In the genomic region with DNA sequence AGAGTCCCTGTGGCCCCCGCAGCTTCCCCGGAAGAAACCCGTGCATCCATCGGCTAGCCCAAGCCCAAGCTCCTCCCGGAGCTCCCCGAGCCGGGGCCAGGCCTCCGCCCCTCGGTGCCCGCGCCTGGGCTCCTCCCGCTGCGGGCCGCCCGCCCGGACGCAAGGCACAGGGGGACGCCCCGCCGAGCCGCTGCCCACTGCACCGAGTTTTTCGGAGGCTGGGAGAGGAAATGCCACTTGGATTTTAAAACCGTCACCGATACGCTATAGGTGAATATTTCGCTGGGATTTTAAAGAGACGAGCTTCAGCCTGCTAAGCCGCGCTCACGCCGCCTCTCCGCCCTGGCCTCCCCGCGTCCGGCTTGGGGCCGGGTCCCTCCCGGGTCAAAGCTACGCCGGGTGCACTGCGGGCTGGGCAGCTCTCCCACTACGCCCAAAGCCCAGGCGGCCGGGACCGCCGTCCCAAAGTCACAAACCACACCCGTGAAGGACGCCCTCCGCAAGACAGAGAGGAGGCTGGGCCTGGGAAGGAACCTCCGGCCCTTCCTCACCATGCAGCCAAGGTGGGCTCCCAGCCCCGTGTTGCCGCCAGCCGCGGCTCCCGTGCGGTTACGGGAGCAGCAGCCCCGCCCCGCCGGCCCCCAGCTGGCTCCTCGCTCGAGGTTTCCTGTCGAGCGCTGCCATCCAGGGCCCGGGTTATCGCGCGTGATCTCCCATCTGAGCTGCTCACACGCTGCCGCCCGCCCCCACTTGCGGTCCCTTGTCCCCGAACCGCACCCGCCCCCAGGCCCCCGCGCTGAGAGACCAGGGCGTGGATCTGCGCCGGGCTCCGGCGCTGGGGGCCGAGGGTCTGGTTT, we compare ENCODE assay signal across 1 cellular context.
TF ChIP-seq lines count a peak whose summit lies in the region.

No MANE protein-coding gene starts in this region.

TF ChIP-seq in HepG2, 621 proteins besides CTCF, POLR2A, EP300 and RAD21 (continued from another document and continues in another):
- TF ChIP-seq, protein P1, sequence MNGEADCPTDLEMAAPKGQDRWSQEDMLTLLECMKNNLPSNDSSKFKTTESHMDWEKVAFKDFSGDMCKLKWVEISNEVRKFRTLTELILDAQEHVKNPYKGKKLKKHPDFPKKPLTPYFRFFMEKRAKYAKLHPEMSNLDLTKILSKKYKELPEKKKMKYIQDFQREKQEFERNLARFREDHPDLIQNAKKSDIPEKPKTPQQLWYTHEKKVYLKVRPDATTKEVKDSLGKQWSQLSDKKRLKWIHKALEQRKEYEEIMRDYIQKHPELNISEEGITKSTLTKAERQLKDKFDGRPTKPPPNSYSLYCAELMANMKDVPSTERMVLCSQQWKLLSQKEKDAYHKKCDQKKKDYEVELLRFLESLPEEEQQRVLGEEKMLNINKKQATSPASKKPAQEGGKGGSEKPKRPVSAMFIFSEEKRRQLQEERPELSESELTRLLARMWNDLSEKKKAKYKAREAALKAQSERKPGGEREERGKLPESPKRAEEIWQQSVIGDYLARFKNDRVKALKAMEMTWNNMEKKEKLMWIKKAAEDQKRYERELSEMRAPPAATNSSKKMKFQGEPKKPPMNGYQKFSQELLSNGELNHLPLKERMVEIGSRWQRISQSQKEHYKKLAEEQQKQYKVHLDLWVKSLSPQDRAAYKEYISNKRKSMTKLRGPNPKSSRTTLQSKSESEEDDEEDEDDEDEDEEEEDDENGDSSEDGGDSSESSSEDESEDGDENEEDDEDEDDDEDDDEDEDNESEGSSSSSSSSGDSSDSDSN (CRISPR knock-in tag; IDR thresholded peaks at IDR 0.05) = peak; percentile 76
- TF ChIP-seq, protein P2, sequence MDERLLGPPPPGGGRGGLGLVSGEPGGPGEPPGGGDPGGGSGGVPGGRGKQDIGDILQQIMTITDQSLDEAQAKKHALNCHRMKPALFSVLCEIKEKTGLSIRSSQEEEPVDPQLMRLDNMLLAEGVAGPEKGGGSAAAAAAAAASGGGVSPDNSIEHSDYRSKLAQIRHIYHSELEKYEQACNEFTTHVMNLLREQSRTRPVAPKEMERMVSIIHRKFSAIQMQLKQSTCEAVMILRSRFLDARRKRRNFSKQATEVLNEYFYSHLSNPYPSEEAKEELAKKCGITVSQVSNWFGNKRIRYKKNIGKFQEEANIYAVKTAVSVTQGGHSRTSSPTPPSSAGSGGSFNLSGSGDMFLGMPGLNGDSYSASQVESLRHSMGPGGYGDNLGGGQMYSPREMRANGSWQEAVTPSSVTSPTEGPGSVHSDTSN (CRISPR knock-in tag; IDR thresholded peaks at IDR 0.05) = no peak
- TF ChIP-seq, protein P3, sequence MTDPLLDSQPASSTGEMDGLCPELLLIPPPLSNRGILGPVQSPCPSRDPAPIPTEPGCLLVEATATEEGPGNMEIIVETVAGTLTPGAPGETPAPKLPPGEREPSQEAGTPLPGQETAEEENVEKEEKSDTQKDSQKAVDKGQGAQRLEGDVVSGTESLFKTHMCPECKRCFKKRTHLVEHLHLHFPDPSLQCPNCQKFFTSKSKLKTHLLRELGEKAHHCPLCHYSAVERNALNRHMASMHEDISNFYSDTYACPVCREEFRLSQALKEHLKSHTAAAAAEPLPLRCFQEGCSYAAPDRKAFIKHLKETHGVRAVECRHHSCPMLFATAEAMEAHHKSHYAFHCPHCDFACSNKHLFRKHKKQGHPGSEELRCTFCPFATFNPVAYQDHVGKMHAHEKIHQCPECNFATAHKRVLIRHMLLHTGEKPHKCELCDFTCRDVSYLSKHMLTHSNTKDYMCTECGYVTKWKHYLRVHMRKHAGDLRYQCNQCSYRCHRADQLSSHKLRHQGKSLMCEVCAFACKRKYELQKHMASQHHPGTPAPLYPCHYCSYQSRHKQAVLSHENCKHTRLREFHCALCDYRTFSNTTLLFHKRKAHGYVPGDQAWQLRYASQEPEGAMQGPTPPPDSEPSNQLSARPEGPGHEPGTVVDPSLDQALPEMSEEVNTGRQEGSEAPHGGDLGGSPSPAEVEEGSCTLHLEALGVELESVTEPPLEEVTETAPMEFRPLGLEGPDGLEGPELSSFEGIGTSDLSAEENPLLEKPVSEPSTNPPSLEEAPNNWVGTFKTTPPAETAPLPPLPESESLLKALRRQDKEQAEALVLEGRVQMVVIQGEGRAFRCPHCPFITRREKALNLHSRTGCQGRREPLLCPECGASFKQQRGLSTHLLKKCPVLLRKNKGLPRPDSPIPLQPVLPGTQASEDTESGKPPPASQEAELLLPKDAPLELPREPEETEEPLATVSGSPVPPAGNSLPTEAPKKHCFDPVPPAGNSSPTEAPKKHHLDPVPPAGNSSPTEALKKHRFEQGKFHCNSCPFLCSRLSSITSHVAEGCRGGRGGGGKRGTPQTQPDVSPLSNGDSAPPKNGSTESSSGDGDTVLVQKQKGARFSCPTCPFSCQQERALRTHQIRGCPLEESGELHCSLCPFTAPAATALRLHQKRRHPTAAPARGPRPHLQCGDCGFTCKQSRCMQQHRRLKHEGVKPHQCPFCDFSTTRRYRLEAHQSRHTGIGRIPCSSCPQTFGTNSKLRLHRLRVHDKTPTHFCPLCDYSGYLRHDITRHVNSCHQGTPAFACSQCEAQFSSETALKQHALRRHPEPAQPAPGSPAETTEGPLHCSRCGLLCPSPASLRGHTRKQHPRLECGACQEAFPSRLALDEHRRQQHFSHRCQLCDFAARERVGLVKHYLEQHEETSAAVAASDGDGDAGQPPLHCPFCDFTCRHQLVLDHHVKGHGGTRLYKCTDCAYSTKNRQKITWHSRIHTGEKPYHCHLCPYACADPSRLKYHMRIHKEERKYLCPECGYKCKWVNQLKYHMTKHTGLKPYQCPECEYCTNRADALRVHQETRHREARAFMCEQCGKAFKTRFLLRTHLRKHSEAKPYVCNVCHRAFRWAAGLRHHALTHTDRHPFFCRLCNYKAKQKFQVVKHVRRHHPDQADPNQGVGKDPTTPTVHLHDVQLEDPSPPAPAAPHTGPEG (CRISPR knock-in tag; IDR thresholded peaks at IDR 0.05) = peak; percentile 80; the same call in 1 of the 2 replicates
- TF ChIP-seq KLF11 (CRISPR knock-in tag; IDR thresholded peaks at IDR 0.05) = no peak
- TF ChIP-seq ARID2 (CRISPR knock-in tag; IDR thresholded peaks at IDR 0.05; ENCODE audit: borderline replicate concordance) = no peak
- no peak for TF ChIP-seq RXRB (CRISPR knock-in tag; IDR thresholded peaks at IDR 0.05; ENCODE audit: borderline replicate concordance)
- TF ChIP-seq, protein P4, sequence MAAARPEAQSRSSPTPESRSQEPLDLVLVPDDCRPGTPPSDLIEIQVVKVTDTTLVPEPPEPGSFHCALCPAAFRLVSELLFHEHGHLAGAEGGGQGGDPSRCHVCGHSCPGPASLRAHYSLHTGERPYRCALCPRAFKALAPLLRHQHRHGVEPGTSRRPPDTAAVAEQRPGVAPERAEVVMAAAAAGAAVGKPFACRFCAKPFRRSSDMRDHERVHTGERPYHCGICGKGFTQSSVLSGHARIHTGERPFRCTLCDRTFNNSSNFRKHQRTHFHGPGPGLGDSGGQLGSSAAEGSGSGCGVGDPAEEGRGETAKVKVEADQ (CRISPR knock-in tag; IDR thresholded peaks at IDR 0.05; ENCODE audit: borderline replicate concordance) = no peak
- TF ChIP-seq, protein P5, sequence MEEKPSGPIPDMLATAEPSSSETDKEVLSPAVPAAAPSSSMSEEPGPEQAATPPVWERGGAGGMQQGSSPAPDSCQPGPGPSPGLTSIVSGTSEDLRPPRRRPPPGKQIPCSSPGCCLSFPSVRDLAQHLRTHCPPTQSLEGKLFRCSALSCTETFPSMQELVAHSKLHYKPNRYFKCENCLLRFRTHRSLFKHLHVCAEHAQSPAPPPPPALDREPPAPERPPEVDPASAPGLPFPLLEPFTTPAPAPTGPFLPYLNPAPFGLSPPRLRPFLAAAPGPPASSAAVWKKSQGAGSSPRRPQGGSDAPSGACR (CRISPR knock-in tag; IDR thresholded peaks at IDR 0.05) = no peak
- TF ChIP-seq, protein P6, sequence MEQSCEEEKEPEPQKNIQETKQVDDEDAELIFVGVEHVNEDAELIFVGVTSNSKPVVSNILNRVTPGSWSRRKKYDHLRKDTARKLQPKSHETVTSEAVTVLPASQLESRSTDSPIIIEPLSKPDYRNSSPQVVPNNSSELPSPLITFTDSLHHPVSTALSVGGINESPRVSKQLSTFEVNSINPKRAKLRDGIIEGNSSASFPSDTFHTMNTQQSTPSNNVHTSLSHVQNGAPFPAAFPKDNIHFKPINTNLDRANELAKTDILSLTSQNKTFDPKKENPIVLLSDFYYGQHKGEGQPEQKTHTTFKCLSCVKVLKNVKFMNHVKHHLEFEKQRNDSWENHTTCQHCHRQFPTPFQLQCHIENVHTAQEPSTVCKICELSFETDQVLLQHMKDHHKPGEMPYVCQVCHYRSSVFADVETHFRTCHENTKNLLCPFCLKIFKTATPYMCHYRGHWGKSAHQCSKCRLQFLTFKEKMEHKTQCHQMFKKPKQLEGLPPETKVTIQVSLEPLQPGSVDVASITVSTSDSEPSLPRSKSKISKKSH (CRISPR knock-in tag; IDR thresholded peaks at IDR 0.05; ENCODE audit: borderline replicate concordance) = no peak
- TF ChIP-seq HDAC1 (CRISPR knock-in tag; IDR thresholded peaks at IDR 0.05) = no peak
- TF ChIP-seq, protein P7, sequence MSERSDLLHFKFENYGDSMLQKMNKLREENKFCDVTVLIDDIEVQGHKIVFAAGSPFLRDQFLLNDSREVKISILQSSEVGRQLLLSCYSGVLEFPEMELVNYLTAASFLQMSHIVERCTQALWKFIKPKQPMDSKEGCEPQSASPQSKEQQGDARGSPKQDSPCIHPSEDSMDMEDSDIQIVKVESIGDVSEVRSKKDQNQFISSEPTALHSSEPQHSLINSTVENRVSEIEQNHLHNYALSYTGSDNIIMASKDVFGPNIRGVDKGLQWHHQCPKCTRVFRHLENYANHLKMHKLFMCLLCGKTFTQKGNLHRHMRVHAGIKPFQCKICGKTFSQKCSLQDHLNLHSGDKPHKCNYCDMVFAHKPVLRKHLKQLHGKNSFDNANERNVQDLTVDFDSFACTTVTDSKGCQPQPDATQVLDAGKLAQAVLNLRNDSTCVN (CRISPR knock-in tag; IDR thresholded peaks at IDR 0.05; ENCODE audit: borderline replicate concordance) = no peak
- TF ChIP-seq, protein P8, sequence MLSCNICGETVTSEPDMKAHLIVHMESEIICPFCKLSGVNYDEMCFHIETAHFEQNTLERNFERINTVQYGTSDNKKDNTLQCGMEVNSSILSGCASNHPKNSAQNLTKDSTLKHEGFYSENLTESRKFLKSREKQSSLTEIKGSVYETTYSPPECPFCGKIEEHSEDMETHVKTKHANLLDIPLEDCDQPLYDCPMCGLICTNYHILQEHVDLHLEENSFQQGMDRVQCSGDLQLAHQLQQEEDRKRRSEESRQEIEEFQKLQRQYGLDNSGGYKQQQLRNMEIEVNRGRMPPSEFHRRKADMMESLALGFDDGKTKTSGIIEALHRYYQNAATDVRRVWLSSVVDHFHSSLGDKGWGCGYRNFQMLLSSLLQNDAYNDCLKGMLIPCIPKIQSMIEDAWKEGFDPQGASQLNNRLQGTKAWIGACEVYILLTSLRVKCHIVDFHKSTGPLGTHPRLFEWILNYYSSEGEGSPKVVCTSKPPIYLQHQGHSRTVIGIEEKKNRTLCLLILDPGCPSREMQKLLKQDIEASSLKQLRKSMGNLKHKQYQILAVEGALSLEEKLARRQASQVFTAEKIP (CRISPR knock-in tag; IDR thresholded peaks at IDR 0.05; ENCODE audit: borderline replicate concordance) = no peak
- TF ChIP-seq, protein P9, sequence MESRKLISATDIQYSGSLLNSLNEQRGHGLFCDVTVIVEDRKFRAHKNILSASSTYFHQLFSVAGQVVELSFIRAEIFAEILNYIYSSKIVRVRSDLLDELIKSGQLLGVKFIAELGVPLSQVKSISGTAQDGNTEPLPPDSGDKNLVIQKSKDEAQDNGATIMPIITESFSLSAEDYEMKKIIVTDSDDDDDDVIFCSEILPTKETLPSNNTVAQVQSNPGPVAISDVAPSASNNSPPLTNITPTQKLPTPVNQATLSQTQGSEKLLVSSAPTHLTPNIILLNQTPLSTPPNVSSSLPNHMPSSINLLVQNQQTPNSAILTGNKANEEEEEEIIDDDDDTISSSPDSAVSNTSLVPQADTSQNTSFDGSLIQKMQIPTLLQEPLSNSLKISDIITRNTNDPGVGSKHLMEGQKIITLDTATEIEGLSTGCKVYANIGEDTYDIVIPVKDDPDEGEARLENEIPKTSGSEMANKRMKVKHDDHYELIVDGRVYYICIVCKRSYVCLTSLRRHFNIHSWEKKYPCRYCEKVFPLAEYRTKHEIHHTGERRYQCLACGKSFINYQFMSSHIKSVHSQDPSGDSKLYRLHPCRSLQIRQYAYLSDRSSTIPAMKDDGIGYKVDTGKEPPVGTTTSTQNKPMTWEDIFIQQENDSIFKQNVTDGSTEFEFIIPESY (CRISPR knock-in tag; IDR thresholded peaks at IDR 0.05) = no peak
- TF ChIP-seq ZNF703 (CRISPR knock-in tag; IDR thresholded peaks at IDR 0.05; ENCODE audit: borderline replicate concordance) = no peak
- TF ChIP-seq, protein P10, sequence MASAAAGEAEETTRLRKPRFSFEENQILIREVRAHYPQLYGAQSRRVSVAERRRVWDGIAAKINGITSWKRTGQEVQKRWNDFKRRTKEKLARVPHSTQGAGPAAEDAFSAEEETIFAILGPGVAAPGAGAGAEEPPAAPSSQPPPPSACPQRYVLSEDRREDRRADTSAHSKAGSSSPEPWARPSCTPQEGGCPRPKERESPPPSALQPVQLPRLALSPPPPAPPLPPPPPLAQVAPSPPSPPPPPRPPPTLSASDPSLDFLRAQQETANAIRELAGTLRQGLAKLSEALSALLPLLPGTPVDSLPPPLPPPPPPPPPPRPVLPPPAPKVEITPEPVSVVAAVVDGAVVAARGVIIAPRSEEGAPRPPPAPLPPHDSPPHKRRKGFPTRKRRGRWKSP (CRISPR knock-in tag; IDR thresholded peaks at IDR 0.05) = peak; percentile 66; the same call in 1 of the 2 replicates
- no peak for TF ChIP-seq HNRNPH1 (optimal IDR thresholded peaks at IDR 0.05; ENCODE audit: low read depth, low read length)
- TF ChIP-seq, protein P11, sequence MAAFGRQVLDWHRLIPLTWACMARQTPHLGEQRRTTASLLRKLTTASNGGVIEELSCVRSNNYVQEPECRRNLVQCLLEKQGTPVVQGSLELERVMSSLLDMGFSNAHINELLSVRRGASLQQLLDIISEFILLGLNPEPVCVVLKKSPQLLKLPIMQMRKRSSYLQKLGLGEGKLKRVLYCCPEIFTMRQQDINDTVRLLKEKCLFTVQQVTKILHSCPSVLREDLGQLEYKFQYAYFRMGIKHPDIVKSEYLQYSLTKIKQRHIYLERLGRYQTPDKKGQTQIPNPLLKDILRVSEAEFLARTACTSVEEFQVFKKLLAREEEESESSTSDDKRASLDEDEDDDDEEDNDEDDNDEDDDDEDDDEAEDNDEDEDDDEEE (CRISPR knock-in tag; IDR thresholded peaks at IDR 0.05) = no peak
- no peak for TF ChIP-seq HMG20A (CRISPR knock-in tag; IDR thresholded peaks at IDR 0.05; ENCODE audit: borderline replicate concordance)
- peak; percentile 13; the same call in 1 of the 2 replicates for TF ChIP-seq ZNF891 (CRISPR knock-in tag; IDR thresholded peaks at IDR 0.05)
